Comparison of ENCODE assay signal across 31 cellular contexts in genomic region chr11:90738799-90739198, GRCh38.
"Had no signal": no experiment of that assay in that cellular context is flagged by ENCODE, and none has a peak within 500 bp of the region (broad histone marks: within the 10 kb centered on the region; RNA-seq: fewer than 3 reads in every experiment).

No MANE protein-coding gene starts in this region.

- H3K4me3 Mint-ChIP-seq: activated B cell treated with CpG ODN at 0.5 μM for 24 hours; activated CD8-positive, alpha-beta T cell treated with anti-CD3 and anti-CD28 coated beads for 36 hours; activated naive CD8-positive, alpha-beta T cell; activated T-cell treated with anti-CD3 and anti-CD28 coated beads, Interleukin-2, amount 50 U/mL, for 4 hours; activated T-helper 17 cell treated with anti-CD3 and anti-CD28 coated beads, Interleukin-2, amount 50 U/mL, for 72 hours; effector memory CD8-positive, alpha-beta T cell; T-helper 2 cell treated with Interferon-gamma antibody and Interleukin-4, amounts not matched to agents 5 μg/mL and 100 μg/mL, for 36 hours had no signal

- H3K27me3 ChIP-seq: body of pancreas, esophagus muscularis mucosa, foreskin keratinocyte, gastrocnemius medialis, heart left ventricle had no signal

- DNase-seq: activated B cell treated with CpG ODN at 0.5 μM for 24 hours; activated CD4-positive, alpha-beta T cell treated with anti-CD3 and anti-CD28 coated beads for 48 hours; activated CD4-positive, alpha-beta T cell treated with anti-CD3 and anti-CD28 coated beads, Interleukin-2, amount 50 U/mL, for 1 hour; activated CD4-positive, alpha-beta T cell treated with anti-CD3 and anti-CD28 coated beads, Interleukin-2, amount 50 U/mL, for 48 hours; activated CD8-positive, alpha-beta memory T cell treated with anti-CD3 and anti-CD28 coated beads for 24 hours; activated CD8-positive, alpha-beta T cell treated with anti-CD3 and anti-CD28 coated beads for 36 hours; activated effector memory CD4-positive, alpha-beta T cell treated with Interleukin-2 at 50 U/mL for 16 hours; activated gamma-delta T cell treated with Interleukin-2 at 50 U/mL for 16 hours; activated naive CD4-positive, alpha-beta T cell treated with anti-CD3 and anti-CD28 coated beads, Interleukin-2, amount 50 U/mL, for 16 hours; activated naive CD4-positive, alpha-beta T cell treated with Interleukin-2 at 50 U/mL for 16 hours; activated T-cell treated with anti-CD3 and anti-CD28 coated beads, Interleukin-2, amount 50 U/mL, for 4 hours; amniotic stem cell; aorta; body of pancreas; cortex of kidney; dermis blood vessel endothelial cell; effector CD4-positive, alpha-beta T cell; effector memory CD8-positive, alpha-beta T cell; erythroblast; foreskin keratinocyte; gastrocnemius medialis; glutamatergic neuron; heart left ventricle; T1000; WERI-Rb-1 had no signal

- H3K4me1 ChIP-seq: body of pancreas, foreskin keratinocyte, gastrocnemius medialis, heart left ventricle had no signal

- H3K4me1 Mint-ChIP-seq: activated B cell treated with CpG ODN at 0.5 μM for 24 hours; activated T-helper 17 cell treated with anti-CD3 and anti-CD28 coated beads, Interleukin-2, amount 50 U/mL, for 72 hours had no signal

- ATAC-seq: activated CD4-positive, CD25-positive, alpha-beta regulatory T cell treated with anti-CD3 and anti-CD28 coated beads, Interleukin-2, amount 50 U/mL, for 24 hours; activated CD8-positive, alpha-beta T cell treated with anti-CD3 and anti-CD28 coated beads for 36 hours; activated T-cell treated with anti-CD3 and anti-CD28 coated beads, Interleukin-2, amount 50 U/mL, for 4 hours; activated T-helper 17 cell treated with anti-CD3 and anti-CD28 coated beads, Interleukin-2, amount 50 U/mL, for 72 hours; body of pancreas; effector memory CD8-positive, alpha-beta T cell; foreskin keratinocyte; gastrocnemius medialis; heart left ventricle had no signal

- FAIRE-seq: colon had no signal

- H3K36me3 Mint-ChIP-seq: activated naive CD8-positive, alpha-beta T cell had no signal

- H3K27me3 Mint-ChIP-seq: activated B cell treated with CpG ODN at 0.5 μM for 24 hours; activated CD8-positive, alpha-beta T cell treated with anti-CD3 and anti-CD28 coated beads for 36 hours; activated naive CD8-positive, alpha-beta T cell; activated T-helper 17 cell treated with anti-CD3 and anti-CD28 coated beads, Interleukin-2, amount 50 U/mL, for 72 hours; effector memory CD8-positive, alpha-beta T cell had no signal

- H3K27ac Mint-ChIP-seq: activated B cell treated with CpG ODN at 0.5 μM for 24 hours; activated CD8-positive, alpha-beta T cell treated with anti-CD3 and anti-CD28 coated beads for 36 hours; activated naive CD8-positive, alpha-beta T cell; activated T-helper 17 cell treated with anti-CD3 and anti-CD28 coated beads, Interleukin-2, amount 50 U/mL, for 72 hours; effector memory CD8-positive, alpha-beta T cell; T-helper 2 cell treated with Interferon-gamma antibody and Interleukin-4, amounts not matched to agents 5 μg/mL and 100 μg/mL, for 36 hours had no signal

- H3K27ac ChIP-seq: body of pancreas, esophagus muscularis mucosa, foreskin keratinocyte, gastrocnemius medialis, heart left ventricle, WERI-Rb-1 had no signal

- H3K4me3 ChIP-seq: body of pancreas, esophagus muscularis mucosa, gastrocnemius medialis, heart left ventricle had no signal

- H3K36me3 ChIP-seq: esophagus muscularis mucosa, gastrocnemius medialis, heart left ventricle, WERI-Rb-1 had no signal

- H3K9me3 ChIP-seq: body of pancreas, esophagus muscularis mucosa, gastrocnemius medialis had no signal
